Comparison of ENCODE assay signal across 21 cellular contexts in the genomic region with DNA sequence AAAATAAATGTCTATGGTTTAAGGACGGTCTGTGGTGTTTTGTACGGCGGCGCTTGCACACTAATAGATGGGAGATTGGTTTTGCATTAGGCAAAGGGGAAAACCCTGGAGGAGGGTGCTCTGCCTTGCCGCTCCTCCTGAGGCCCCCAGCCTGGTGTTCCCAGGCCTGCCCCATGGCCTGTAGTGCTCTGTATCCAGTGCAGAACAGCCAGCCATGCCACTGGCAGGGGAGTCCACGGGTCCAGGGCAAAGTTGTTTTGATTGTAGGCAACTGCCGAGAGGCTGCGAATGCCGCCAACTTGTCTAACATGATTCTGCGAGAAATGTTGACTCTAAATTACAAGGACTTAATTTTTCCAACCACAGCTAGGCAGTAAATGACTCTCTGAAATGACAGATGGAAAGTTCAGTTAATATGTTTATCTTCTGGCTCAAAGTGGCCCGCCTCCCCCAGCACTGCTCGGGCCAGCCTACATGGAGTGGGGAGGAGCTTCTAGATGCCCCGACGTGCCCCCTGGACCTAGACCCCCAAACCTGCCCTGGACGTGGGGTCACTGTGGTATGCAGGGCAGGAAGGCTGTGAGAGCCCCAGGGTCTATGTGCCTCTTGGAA.
A peak's percentile ranks its signal among the peaks of the same experiment; 100 is the strongest.
DNase-seq lines count a peak whose midpoint lies in the region; ATAC-seq, FAIRE-seq and TF ChIP-seq lines count a peak whose summit lies in the region.
"Had no signal": no experiment of that assay in that cellular context is flagged by ENCODE, and none has a peak within 500 bp of the region (broad histone marks: within the 10 kb centered on the region; RNA-seq: fewer than 3 reads in every experiment).

No MANE protein-coding gene starts in this region.

- intact Hi-C loops in kidney (cut with DNase I) = no loop called here

- no peak for TF ChIP-seq CTCF in kidney (IDR thresholded peaks at IDR 0.05; ENCODE audit: borderline replicate concordance, extremely low read depth, insufficient read depth)

- no peaks in the 10 kb centered on the region for H3K9me3 Mint-ChIP-seq in activated T-cell treated with anti-CD3 and anti-CD28 coated beads, Interleukin-2, amount 50 U/mL, for 24 hours
- no peaks in the 10 kb centered on the region for H3K9me3 Mint-ChIP-seq in stimulated activated naive CD8-positive, alpha-beta T cell treated with anti-CD3 and anti-CD28 coated beads, Interleukin-15, Interleukin-2, amounts not matched to agents 100 ng/mL and 50 ng/mL, for 24 hours
- H3K9me3 Mint-ChIP-seq: naive thymus-derived CD8-positive, alpha-beta T cell had no signal

- no peaks in the 10 kb centered on the region for H3K36me3 Mint-ChIP-seq in activated T-cell treated with anti-CD3 and anti-CD28 coated beads, Interleukin-2, amount 50 U/mL, for 24 hours (ENCODE audit: low read depth)
- H3K36me3 Mint-ChIP-seq in stimulated activated naive CD8-positive, alpha-beta T cell treated with anti-CD3 and anti-CD28 coated beads, Interleukin-15, Interleukin-2, amounts not matched to agents 100 ng/mL and 50 ng/mL, for 24 hours (ENCODE audit: low read depth) = no peaks in the 10 kb centered on the region
- H3K36me3 Mint-ChIP-seq: naive thymus-derived CD8-positive, alpha-beta T cell had no signal

- H3K27ac Mint-ChIP-seq in activated T-cell treated with anti-CD3 and anti-CD28 coated beads, Interleukin-2, amount 50 U/mL, for 24 hours = peak overlapping the region; percentile 65
- peak overlapping the region; percentile 87 for H3K27ac Mint-ChIP-seq in stimulated activated naive CD8-positive, alpha-beta T cell treated with anti-CD3 and anti-CD28 coated beads, Interleukin-15, Interleukin-2, amounts not matched to agents 100 ng/mL and 50 ng/mL, for 24 hours
- H3K27ac Mint-ChIP-seq: effector memory CD8-positive, alpha-beta T cell had no signal

- H3K9me3 ChIP-seq in kidney (ENCODE audit: control insufficient read depth in 1 of 2, low read length in 2 of 2) = no peaks in the 10 kb centered on the region
- H3K9me3 ChIP-seq: Caco-2, heart right ventricle, spleen had no signal

- H3K27ac ChIP-seq in kidney (ENCODE audit: low read depth in 2 of 2, low read length in 2 of 2) = no peak overlapping the region
- H3K27ac ChIP-seq: heart right ventricle, KMS-11, spleen had no signal

- H3K4me1 ChIP-seq in kidney (ENCODE audit: control insufficient read depth in 1 of 2, insufficient read depth in 1 of 2, low read depth in 1 of 2, low read length in 2 of 2) = no peaks in the 10 kb centered on the region
- H3K4me1 ChIP-seq: Caco-2, heart right ventricle, spleen had no signal

- FAIRE-seq in kidney (lab: Jason Lieb, UNC) = no peak

- H3K4me1 Mint-ChIP-seq in activated T-cell treated with anti-CD3 and anti-CD28 coated beads, Interleukin-2, amount 50 U/mL, for 24 hours (ENCODE audit: low read depth) = peaks cover 21% of the 10 kb centered on the region
- peaks cover 18% of the 10 kb centered on the region for H3K4me1 Mint-ChIP-seq in stimulated activated naive CD8-positive, alpha-beta T cell treated with anti-CD3 and anti-CD28 coated beads, Interleukin-15, Interleukin-2, amounts not matched to agents 100 ng/mL and 50 ng/mL, for 24 hours (ENCODE audit: low read depth)

- H3K4me3 ChIP-seq in kidney (ENCODE audit: low read length in 2 of 2) = no peak overlapping the region
- H3K4me3 ChIP-seq: heart right ventricle, spleen had no signal

- no peaks in the 10 kb centered on the region for H3K36me3 ChIP-seq in kidney (ENCODE audit: control insufficient read depth in 1 of 2, insufficient read depth in 2 of 2, low read length in 2 of 2)
- H3K36me3 ChIP-seq: heart right ventricle, spleen had no signal

- peak overlapping the region; percentile 6 for H3K4me3 Mint-ChIP-seq in activated T-cell treated with anti-CD3 and anti-CD28 coated beads, Interleukin-2, amount 50 U/mL, for 24 hours
- H3K4me3 Mint-ChIP-seq in stimulated activated naive CD8-positive, alpha-beta T cell treated with anti-CD3 and anti-CD28 coated beads, Interleukin-15, Interleukin-2, amounts not matched to agents 100 ng/mL and 50 ng/mL, for 24 hours = peak overlapping the region; percentile 26
- H3K4me3 Mint-ChIP-seq: effector memory CD8-positive, alpha-beta T cell; naive thymus-derived CD8-positive, alpha-beta T cell had no signal

- no peak for ATAC-seq in GM19397 (IDR thresholded peaks at IDR 0.05; ENCODE audit: unreplicated experiment)
- ATAC-seq: effector memory CD8-positive, alpha-beta T cell; HCT116; naive thymus-derived CD8-positive, alpha-beta T cell had no signal

- no peak overlapping the region for H3K9ac ChIP-seq in kidney (ENCODE audit: low read length in 2 of 2)
- H3K9ac ChIP-seq: KMS-11 had no signal

- H3K27me3 Mint-ChIP-seq in activated T-cell treated with anti-CD3 and anti-CD28 coated beads, Interleukin-2, amount 50 U/mL, for 24 hours = no peaks in the 10 kb centered on the region
- no peaks in the 10 kb centered on the region for H3K27me3 Mint-ChIP-seq in stimulated activated naive CD8-positive, alpha-beta T cell treated with anti-CD3 and anti-CD28 coated beads, Interleukin-15, Interleukin-2, amounts not matched to agents 100 ng/mL and 50 ng/mL, for 24 hours
- H3K27me3 Mint-ChIP-seq: effector memory CD8-positive, alpha-beta T cell; naive thymus-derived CD8-positive, alpha-beta T cell had no signal

- DNase-seq in activated T-cell treated with anti-CD3 and anti-CD28 coated beads for 24 hours (ENCODE audit: low read depth) = peak; percentile 7
- no peak for DNase-seq in activated T-cell treated with anti-CD3 and anti-CD28 coated beads for 4 hours
- DNase-seq in activated T-cell treated with anti-CD3 and anti-CD28 coated beads, Interleukin-2, amount 50 U/mL, for 24 hours = peak; percentile 68
- DNase-seq in kidney = peak; percentile 60
- DNase-seq in putamen (ENCODE audit: low spot score) = no peak
- DNase-seq: amygdala; Caco-2; cerebellar nuclear complex; effector memory CD8-positive, alpha-beta T cell; heart right ventricle; mammary epithelial cell; naive thymus-derived CD8-positive, alpha-beta T cell; NCI-H1092 treated with DMSO at 0.1 percent for 48 hours; NCI-H526 treated with DMSO at 0.1 percent for 48 hours; spleen; substantia nigra; T-helper 9 cell had no signal

Comparison
In these comparisons a context has a peak if more than half of its experiments do, and no peak if none do; other contexts are left out.
1. DNase-seq: peak in activated T-cell treated with anti-CD3 and anti-CD28 coated beads for 24 hours (single experiment), activated T-cell treated with anti-CD3 and anti-CD28 coated beads, Interleukin-2, amount 50 U/mL, for 24 hours (single experiment) and kidney (single experiment); none in activated T-cell treated with anti-CD3 and anti-CD28 coated beads for 4 hours (single experiment) and putamen (single experiment).